In genomic region chr15:59738676-59739075, GRCh38 we compare ENCODE assay signal across 16 cellular contexts.
DNase-seq lines count a peak whose midpoint lies in the region; ATAC-seq and TF ChIP-seq lines count a peak whose summit lies in the region.
"Had no signal": no experiment of that assay in that cellular context is flagged by ENCODE, and none has a peak within 500 bp of the region (broad histone marks: within the 10 kb centered on the region; RNA-seq: fewer than 3 reads in every experiment).

No MANE protein-coding gene starts in this region.

- no peak for TF ChIP-seq CTCF in C4-2B (conservative IDR thresholded peaks at IDR 0.05)

- ATAC-seq in GM18907 (IDR thresholded peaks at IDR 0.05; ENCODE audit: unreplicated experiment): no peak

- H3K27ac ChIP-seq in C4-2B: peak overlapping the region; percentile 9; the same call in 1 of the 2 replicates
- H3K27ac ChIP-seq: BLaER1 treated with 17β-estradiol and CSF1 and Interleukin-3, amounts not matched to agents 10 nM and 100 nM; KMS-11; RWPE1 had no signal

- peak; percentile 15 for DNase-seq in HuH-7.5 (ENCODE audit: low spot score)
- peak; percentile 40 for DNase-seq in NCI-H345 treated with DMSO at 0.1 percent for 48 hours (lab: John Stamatoyannopoulos, UW; ENCODE audit: unreplicated experiment)
- DNase-seq in islet precursor cell: peak; percentile 37
- no peak for DNase-seq in NCI-H128 (lab: John Stamatoyannopoulos, UW; ENCODE audit: unreplicated experiment)
- DNase-seq in effector CD4-positive, alpha-beta T cell: no peak
- no peak for DNase-seq in activated CD4-positive, alpha-beta T cell treated with anti-CD3 and anti-CD28 coated beads for 4 hours
- DNase-seq: DMS79 treated with DMSO at 0.1 percent for 48 hours, MG63, NCI-H1105, NCI-H2227 treated with DMSO at 0.1 percent for 48 hours, NCI-H526 had no signal

Comparison
In these comparisons a context has a peak if more than half of its experiments do, and no peak if none do; other contexts are left out.
1. DNase-seq: peak in HuH-7.5 (single experiment), NCI-H345 treated with DMSO at 0.1 percent for 48 hours (single experiment) and islet precursor cell (single experiment); none in NCI-H128 (single experiment), effector CD4-positive, alpha-beta T cell (single experiment) and activated CD4-positive, alpha-beta T cell treated with anti-CD3 and anti-CD28 coated beads for 4 hours (0 of 2).